In the genomic region with DNA sequence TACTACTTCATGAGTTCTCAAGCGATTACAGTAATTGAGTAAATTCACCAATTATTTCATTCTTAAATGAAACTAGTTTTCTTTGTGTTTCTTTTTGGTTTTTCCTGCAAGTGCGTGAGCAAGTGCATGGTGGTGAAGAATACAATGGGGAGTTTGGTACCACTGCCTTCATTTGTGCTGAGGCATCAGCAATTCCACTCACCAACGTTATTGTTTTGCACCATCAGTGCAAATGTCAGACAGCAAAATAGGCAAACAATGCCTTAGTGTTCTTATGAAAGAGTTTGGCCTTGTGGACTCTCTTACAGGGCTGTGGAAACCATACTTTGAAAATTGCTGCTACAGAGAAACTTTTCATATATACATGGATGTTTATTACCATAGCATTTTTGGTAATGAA, we compare ENCODE assay signal across 1 cellular context.
TF ChIP-seq lines count a peak whose summit lies in the region.

No MANE protein-coding gene starts in this region.

TF ChIP-seq in HepG2, 621 proteins besides CTCF, POLR2A, EP300 and RAD21:
- peak; percentile 33 to 55; a peak in 3 of 4 replicates for TF ChIP-seq MAFK (conservative IDR thresholded peaks at IDR 0.05 in 1 of 2, IDR thresholded peaks at IDR 0.05 in 1 of 2; ENCODE audit: low read length in 2 of 2)
- no peak for TF ChIP-seq SOX13 (IDR thresholded peaks at IDR 0.05)
- TF ChIP-seq SOX13 (CRISPR knock-in tag; conservative IDR thresholded peaks at IDR 0.05 in 1 of 2, IDR thresholded peaks at IDR 0.05 in 1 of 2), result peak in 1 of 2 experiments; percentile 38; a peak in 1 of 4 replicates
- TF ChIP-seq SALL1 (CRISPR knock-in tag; IDR thresholded peaks at IDR 0.05), result no peak
- peak; percentile 63 for TF ChIP-seq MAFF (IDR thresholded peaks at IDR 0.05; ENCODE audit: low read depth, low read length)
- TF ChIP-seq ZNF230 (CRISPR knock-in tag; IDR thresholded peaks at IDR 0.05), result no peak
